1 cellular context compared by ENCODE assay signal in genomic region chr14:94451091-94451751, GRCh38.
TF ChIP-seq lines count a peak whose summit lies in the region.

No MANE protein-coding gene starts in this region.

TF ChIP-seq in HepG2, 621 proteins besides CTCF, POLR2A, EP300 and RAD21 (continued from another document and continues in another):
- TF ChIP-seq ARID4A (CRISPR knock-in tag; IDR thresholded peaks at IDR 0.05; ENCODE audit: borderline replicate concordance) (peak; percentile 65; the same call in 1 of the 2 replicates), SMYD3 (CRISPR knock-in tag; IDR thresholded peaks at IDR 0.05) (no peak), ZNF724P (CRISPR knock-in tag; IDR thresholded peaks at IDR 0.05; ENCODE audit: borderline replicate concordance) (peak; percentile 45; the same call in 1 of the 2 replicates), MZF1 (CRISPR knock-in tag; IDR thresholded peaks at IDR 0.05; ENCODE audit: borderline replicate concordance) (no peak), YEATS4 (CRISPR knock-in tag; IDR thresholded peaks at IDR 0.05; ENCODE audit: borderline replicate concordance) (no peak), ZNF530 (CRISPR knock-in tag; IDR thresholded peaks at IDR 0.05; ENCODE audit: low read depth) (no peak), ZFP90 (CRISPR knock-in tag; IDR thresholded peaks at IDR 0.05; ENCODE audit: borderline replicate concordance) (peak; percentile 60; the same call in 1 of the 2 replicates), TRIM24 (CRISPR knock-in tag; IDR thresholded peaks at IDR 0.05) (no peak), USF2 (IDR thresholded peaks at IDR 0.05; ENCODE audit: low read depth, low read length) (no peak), USF2 (CRISPR knock-in tag; IDR thresholded peaks at IDR 0.05; ENCODE audit: borderline replicate concordance) (no peak), DNMT1 (CRISPR knock-in tag; IDR thresholded peaks at IDR 0.05) (no peak), ZNF652 (CRISPR knock-in tag; IDR thresholded peaks at IDR 0.05; ENCODE audit: borderline replicate concordance, low read depth) (no peak), ZZZ3 (CRISPR knock-in tag; IDR thresholded peaks at IDR 0.05; ENCODE audit: borderline replicate concordance) (no peak), RFXAP (CRISPR knock-in tag; IDR thresholded peaks at IDR 0.05; ENCODE audit: borderline replicate concordance) (no peak), MLXIP (CRISPR knock-in tag; IDR thresholded peaks at IDR 0.05; ENCODE audit: borderline replicate concordance) (no peak), CEBPG (CRISPR knock-in tag; IDR thresholded peaks at IDR 0.05) (peak; percentile 82), ZFP36L2 (CRISPR knock-in tag; IDR thresholded peaks at IDR 0.05) (no peak), ZFP37 (CRISPR knock-in tag; IDR thresholded peaks at IDR 0.05; ENCODE audit: borderline replicate concordance) (0 out of 2 replicates have a peak, but pooled peaks have one; percentile 38), ZNF317 (CRISPR knock-in tag; IDR thresholded peaks at IDR 0.05) (no peak), STAG1 (CRISPR knock-in tag; IDR thresholded peaks at IDR 0.05) (no peak; the same call in 1 of the 2 replicates), ZNF101 (CRISPR knock-in tag; IDR thresholded peaks at IDR 0.05; ENCODE audit: borderline replicate concordance, low read depth) (no peak), ZGPAT (CRISPR knock-in tag; IDR thresholded peaks at IDR 0.05) (peak; percentile 58), ZFP36L1 (CRISPR knock-in tag; IDR thresholded peaks at IDR 0.05) (no peak), KMT2A (CRISPR knock-in tag; IDR thresholded peaks at IDR 0.05) (peak; percentile 57; the same call in 1 of the 2 replicates), RFX5 (IDR thresholded peaks at IDR 0.05; ENCODE audit: low read depth, low read length) (no peak), SIN3B (IDR thresholded peaks at IDR 0.05; ENCODE audit: low read length) (no peak), ZBTB1 (CRISPR knock-in tag; IDR thresholded peaks at IDR 0.05; ENCODE audit: borderline replicate concordance) (no peak), HIVEP1 (CRISPR knock-in tag; IDR thresholded peaks at IDR 0.05) (no peak), DBP (CRISPR knock-in tag; IDR thresholded peaks at IDR 0.05; ENCODE audit: not compliant biosample characterization) (no peak), GTF3A (CRISPR knock-in tag; conservative IDR thresholded peaks at IDR 0.05) (no peak), ZNF616 (CRISPR knock-in tag; IDR thresholded peaks at IDR 0.05; ENCODE audit: low read depth) (no peak), ZNF644 (CRISPR knock-in tag; IDR thresholded peaks at IDR 0.05; ENCODE audit: low read depth) (peak; percentile 39; the same call in 1 of the 2 replicates), ATF7 (IDR thresholded peaks at IDR 0.05) (no peak), ATF7 (CRISPR knock-in tag; IDR thresholded peaks at IDR 0.05) (no peak), SALL1 (CRISPR knock-in tag; IDR thresholded peaks at IDR 0.05) (peak; percentile 69), KDM1A (CRISPR knock-in tag; IDR thresholded peaks at IDR 0.05) (no peak), ZFYVE20 (CRISPR knock-in tag; IDR thresholded peaks at IDR 0.05; ENCODE audit: borderline replicate concordance, low read depth) (no peak), ZNF720 (CRISPR knock-in tag; IDR thresholded peaks at IDR 0.05) (no peak), SIN3A (IDR thresholded peaks at IDR 0.05; ENCODE audit: borderline replicate concordance, low read depth, low read length) (peak; percentile 41; the same call in 1 of the 2 replicates), MTA3 (CRISPR knock-in tag; IDR thresholded peaks at IDR 0.05) (no peak), ZNF547 (CRISPR knock-in tag; IDR thresholded peaks at IDR 0.05) (no peak; the same call in none of the 2 replicates), UBTF (CRISPR knock-in tag; IDR thresholded peaks at IDR 0.05) (no peak), FOXP1 (IDR thresholded peaks at IDR 0.05) (no peak), FOXP1 (CRISPR knock-in tag; IDR thresholded peaks at IDR 0.05) (peak; percentile 56; the same call in 1 of the 2 replicates), JUND (CRISPR knock-in tag; IDR thresholded peaks at IDR 0.05) (no peak), NBN (conservative IDR thresholded peaks at IDR 0.05) (no peak), MAX (IDR thresholded peaks at IDR 0.05) (peak; percentile 83), ATF1 (CRISPR knock-in tag; IDR thresholded peaks at IDR 0.05) (0 out of 2 replicates have a peak, but pooled peaks have one; percentile 1), ZNF704 (CRISPR knock-in tag; IDR thresholded peaks at IDR 0.05; ENCODE audit: borderline replicate concordance) (no peak), SNAPC2 (CRISPR knock-in tag; IDR thresholded peaks at IDR 0.05) (no peak), ATF5 (CRISPR knock-in tag; IDR thresholded peaks at IDR 0.05; ENCODE audit: low read depth) (no peak), MTERF4 (CRISPR knock-in tag; IDR thresholded peaks at IDR 0.05) (no peak), ZNF589 (CRISPR knock-in tag; conservative IDR thresholded peaks at IDR 0.05) (no peak), HDAC1 (CRISPR knock-in tag; IDR thresholded peaks at IDR 0.05) (peak; percentile 85), KLF6 (CRISPR knock-in tag; IDR thresholded peaks at IDR 0.05) (peak; percentile 39; the same call in 1 of the 2 replicates), KLF9 (CRISPR knock-in tag; IDR thresholded peaks at IDR 0.05; ENCODE audit: low read depth) (peak; percentile 88)
